In genomic region chr2:57760448-57760847, GRCh38 we compare ENCODE assay signal across 8 cellular contexts.
A peak's percentile ranks its signal among the peaks of the same experiment; 100 is the strongest.
DNase-seq lines count a peak whose midpoint lies in the region; ATAC-seq, FAIRE-seq and TF ChIP-seq lines count a peak whose summit lies in the region.

No MANE protein-coding gene starts in this region.

- no peaks in the 10 kb centered on the region for H3F3A ChIP-seq in SK-N-SH (replicated peaks; ENCODE audit: insufficient read depth)

- H3K9me2 ChIP-seq in SK-N-SH = no peaks in the 10 kb centered on the region

- WGBS in K562 (ENCODE audit: insufficient coverage, low coverage, missing lambda C conversion rate) = 30% methylated on average over 3 of the region's 3 CpGs
- 88% methylated on average over 3 of the region's 3 CpGs for WGBS in SK-N-SH (ENCODE audit: low lambda C conversion rate)

- TF ChIP-seq CTCF in Caco-2 (IDR thresholded peaks at IDR 0.05; ENCODE audit: insufficient read depth in 1 of 2, low read depth in 1 of 2, low read length in 1 of 2, severe bottlenecking in 1 of 2, unreplicated experiment in 1 of 2) = no peak
- no peak for TF ChIP-seq CTCF in K562 (IDR thresholded peaks at IDR 0.05 in 2 of 3, conservative IDR thresholded peaks at IDR 0.05 in 1 of 3; ENCODE audit: insufficient read depth in 2 of 3, low read depth in 1 of 3, low read length in 3 of 3)
- no peak for TF ChIP-seq CTCF in SK-N-SH (IDR thresholded peaks at IDR 0.05)

- intact Hi-C loops in Caco-2 (cut with micrococcal nuclease; ENCODE audit: unreplicated experiment) (loop anchor here (1.0 to 5.0 kb wide), 6 partner anchors 40 to 792 kb away; no protein-coding TSS in a partner anchor), K562 (cut with micrococcal nuclease) (loop anchor here (1.0 kb wide), 1 partner anchor 688 kb away; no protein-coding TSS in a partner anchor), Right ventricle myocardium superior (cut with DNase I) (no loop called here)

- in situ Hi-C loops in K562 (cut with MboI) = no loop called here

- no peak for TF ChIP-seq POLR2A in K562 (conservative IDR thresholded peaks at IDR 0.05)

- POLR2A ChIA-PET in Caco-2 (lab: Charles Lee) (interaction anchor here (1.0 kb wide), 1 partner anchor 687 kb away, joined by 3 read pairs; no protein-coding TSS in a partner anchor), K562 (lab: Yijun Ruan, JAX) (no interaction called here), SK-N-SH (lab: Yijun Ruan, JAX) (no interaction called here)

- peaks cover 11% of the 10 kb centered on the region for H3K4me1 Mint-ChIP-seq in Caco-2 (ENCODE audit: low read depth, unreplicated experiment)
- peaks cover 10% of the 10 kb centered on the region for H3K4me1 Mint-ChIP-seq in stimulated activated naive CD8-positive, alpha-beta T cell treated with anti-CD3 and anti-CD28 coated beads, Interleukin-15, amount 100 ng/mL, for 72 hours

- H3K4me3 Mint-ChIP-seq in Caco-2 (ENCODE audit: unreplicated experiment) = peak overlapping the region; percentile 68
- peak overlapping the region; percentile 31 to 42 for H3K4me3 Mint-ChIP-seq in stimulated activated naive CD8-positive, alpha-beta T cell treated with anti-CD3 and anti-CD28 coated beads, Interleukin-15, amount 100 ng/mL, for 72 hours

- FAIRE-seq in K562 (lab: Jason Lieb, UNC) = no peak

- no peak overlapping the region for H3K27ac ChIP-seq in K562 (ENCODE audit: extremely low read depth, low read depth, low read length)
- no peak overlapping the region for H3K27ac ChIP-seq in SK-N-SH (ENCODE audit: low read depth in 2 of 2, low read length in 1 of 2)

- H3K4me2 ChIP-seq in K562 (ENCODE audit: insufficient read depth, low read length) (no peak overlapping the region), SK-N-SH (no peak overlapping the region)

- ATAC-seq in GM19463 (IDR thresholded peaks at IDR 0.05; ENCODE audit: unreplicated experiment) (peak; percentile 63), HG03469 (IDR thresholded peaks at IDR 0.05; ENCODE audit: unreplicated experiment) (peak; percentile 65), K562 (0 out of 3 replicates have a peak, but pooled peaks have one; percentile 16), Right ventricle myocardium superior (ENCODE audit: poor library complexity) (no peak)
- no peak for ATAC-seq in stimulated activated naive CD8-positive, alpha-beta T cell treated with anti-CD3 and anti-CD28 coated beads, Interleukin-15, amount 100 ng/mL, for 72 hours

- H2AFZ ChIP-seq in K562 (ENCODE audit: low read depth, low read length) (peak overlapping the region; percentile 87), SK-N-SH (ENCODE audit: low read depth) (no peak overlapping the region)

- H3K79me2 ChIP-seq in K562 (ENCODE audit: control insufficient read depth, insufficient read depth, low read length) (no peaks in the 10 kb centered on the region), SK-N-SH (ENCODE audit: insufficient read depth) (no peaks in the 10 kb centered on the region)

- TF ChIP-seq EP300 in K562 (IDR thresholded peaks at IDR 0.05; ENCODE audit: low read length) = no peak
- TF ChIP-seq EP300 in SK-N-SH (IDR thresholded peaks at IDR 0.05; ENCODE audit: borderline replicate concordance in 1 of 2, low read depth in 1 of 2, low read length in 1 of 2) = no peak

- DNase-seq in Caco-2 (no peak), K562 (ENCODE audit: extremely low read depth in 1 of 4, low spot score in 3 of 4) (no peak), Right ventricle myocardium superior (no peak), SK-N-SH (no peak), HPDE6-E6E7 (ENCODE audit: extremely low spot score) (no peak)
- DNase-seq in stimulated activated naive CD8-positive, alpha-beta T cell treated with anti-CD3 and anti-CD28 coated beads, Interleukin-15, amount 100 ng/mL, for 72 hours = no peak

- no peaks in the 10 kb centered on the region for H3K36me3 Mint-ChIP-seq in Caco-2 (ENCODE audit: insufficient read depth, unreplicated experiment)

- H3K9me3 Mint-ChIP-seq in Caco-2 (ENCODE audit: unreplicated experiment) = no peaks in the 10 kb centered on the region
- no peaks in the 10 kb centered on the region for H3K9me3 Mint-ChIP-seq in stimulated activated naive CD8-positive, alpha-beta T cell treated with anti-CD3 and anti-CD28 coated beads, Interleukin-15, amount 100 ng/mL, for 72 hours

- H3K4me3 ChIP-seq in Caco-2 (ENCODE audit: low read depth, low read length) (no peak overlapping the region; the same call in 1 of the 2 replicates), K562 (no peak overlapping the region), SK-N-SH (ENCODE audit: low read depth in 2 of 2, low read length in 1 of 2) (no peak overlapping the region)

- no peaks in the 10 kb centered on the region for H4K20me1 ChIP-seq in K562 (replicated peaks; ENCODE audit: control insufficient read depth, insufficient read depth, low read length)
- no peaks in the 10 kb centered on the region for H4K20me1 ChIP-seq in SK-N-SH (ENCODE audit: insufficient read depth)

- H3K36me3 ChIP-seq in Caco-2 (ENCODE audit: control insufficient read depth, insufficient read depth, low read length) = no peaks in the 10 kb centered on the region
- H3K36me3 ChIP-seq in K562 (ENCODE audit: control insufficient read depth, insufficient read depth, low read length) = no peaks in the 10 kb centered on the region
- H3K36me3 ChIP-seq in SK-N-SH (replicated peaks in 1 of 2; ENCODE audit: control insufficient read depth in 1 of 2, insufficient read depth in 2 of 2, low read length in 1 of 2) = no peaks in the 10 kb centered on the region

- no peaks in the 10 kb centered on the region for H3K9me3 ChIP-seq in Caco-2
- no peaks in the 10 kb centered on the region for H3K9me3 ChIP-seq in K562 (replicated peaks; ENCODE audit: control insufficient read depth, insufficient read depth, low read depth, low read length)
- no peaks in the 10 kb centered on the region for H3K9me3 ChIP-seq in SK-N-SH

- H3K9me1 ChIP-seq in K562 (ENCODE audit: control insufficient read depth, insufficient read depth, low read length) = no peaks in the 10 kb centered on the region

- H3K27me3 ChIP-seq in Caco-2 (replicated peaks; ENCODE audit: control insufficient read depth, insufficient read depth, low read length) (no peaks in the 10 kb centered on the region), K562 (ENCODE audit: control insufficient read depth in 2 of 2, insufficient read depth in 2 of 2, low read length in 2 of 2) (no peaks in the 10 kb centered on the region), SK-N-SH (ENCODE audit: insufficient read depth) (no peaks in the 10 kb centered on the region)

- BruUV-seq in Caco-2 (replicated peaks; lab: Mats Ljungman, UMichigan) (no TSS peak), K562 (replicated peaks; lab: Mats Ljungman, UMichigan) (no TSS peak)

- no peak overlapping the region for H3K9ac ChIP-seq in K562 (ENCODE audit: insufficient read depth in 1 of 2, low read depth in 2 of 2, low read length in 2 of 2)
- H3K9ac ChIP-seq in SK-N-SH = no peak overlapping the region

- peaks cover 6% of the 10 kb centered on the region for H3K27me3 Mint-ChIP-seq in Caco-2 (ENCODE audit: insufficient read depth, unreplicated experiment)
- H3K27me3 Mint-ChIP-seq in stimulated activated naive CD8-positive, alpha-beta T cell treated with anti-CD3 and anti-CD28 coated beads, Interleukin-15, amount 100 ng/mL, for 72 hours = peaks cover 22% of the 10 kb centered on the region

- no peak overlapping the region for H3K27ac Mint-ChIP-seq in Caco-2 (ENCODE audit: unreplicated experiment)
- H3K27ac Mint-ChIP-seq in stimulated activated naive CD8-positive, alpha-beta T cell treated with anti-CD3 and anti-CD28 coated beads, Interleukin-15, amount 100 ng/mL, for 72 hours = no peak overlapping the region

- H3K4me1 ChIP-seq in Caco-2 (no peaks in the 10 kb centered on the region), K562 (replicated peaks in 1 of 2; ENCODE audit: control insufficient read depth in 2 of 2, insufficient read depth in 2 of 2, low read length in 2 of 2) (peaks cover 0 to 4% of the 10 kb centered on the region in 2 experiments; a peak in 3 of 5 replicates), SK-N-SH (ENCODE audit: control insufficient read depth in 1 of 2, insufficient read depth in 2 of 2, low read depth in 1 of 2, low read length in 1 of 2) (peaks cover 0 to 2% of the 10 kb centered on the region in 2 experiments; a peak in 1 of 4 replicates)

- CTCF ChIA-PET in Caco-2 (lab: Charles Lee) (interaction anchor here (1.1 to 3.3 kb wide), 4 partner anchors 9 to 687 kb away, joined by 3 to 23 read pairs (median 5); no protein-coding TSS in a partner anchor), K562 (lab: Yijun Ruan, JAX; ENCODE audit: low intra/inter-chr PET ratio) (interaction anchor here (1.2 to 2.3 kb wide), 2 partner anchors 687 to 794 kb away, joined by 3 to 6 read pairs; no protein-coding TSS in a partner anchor), SK-N-SH (lab: Yijun Ruan, JAX) (interaction anchor here (0.6 to 2.2 kb wide), 34 partner anchors 7 to 1097 kb away, joined by 3 to 12 read pairs (median 4); no protein-coding TSS in a partner anchor)

- TF ChIP-seq RAD21 in K562 (CRISPR knock-in tag; conservative IDR thresholded peaks at IDR 0.05 in 1 of 2, IDR thresholded peaks at IDR 0.05 in 1 of 2) = no peak
- TF ChIP-seq RAD21 in SK-N-SH (IDR thresholded peaks at IDR 0.05; ENCODE audit: low read length) = no peak

TF ChIP-seq in K562, 482 proteins besides CTCF, POLR2A, EP300 and RAD21 (continues in another document):
- TF ChIP-seq STAG1 (CRISPR knock-in tag; IDR thresholded peaks at IDR 0.05; ENCODE audit: borderline replicate concordance) (no peak), FOXA1 (IDR thresholded peaks at IDR 0.05; ENCODE audit: borderline replicate concordance) (no peak), EHMT2 (IDR thresholded peaks at IDR 0.05) (no peak), ZKSCAN8 (CRISPR knock-in tag; IDR thresholded peaks at IDR 0.05) (no peak), SLC30A9 (CRISPR knock-in tag; IDR thresholded peaks at IDR 0.05) (no peak), ASH1L (IDR thresholded peaks at IDR 0.05; ENCODE audit: borderline replicate concordance, low read depth, partially characterized antibody) (no peak), SUPT5H (IDR thresholded peaks at IDR 0.05) (no peak)

TF ChIP-seq in SK-N-SH, 30 proteins besides CTCF, POLR2A, EP300 and RAD21 (continues in another document):
- no peak for TF ChIP-seq SMC3 (IDR thresholded peaks at IDR 0.05; ENCODE audit: low read depth, low read length)
- no peak for TF ChIP-seq ELF1 (IDR thresholded peaks at IDR 0.05)
- no peak for TF ChIP-seq GATA2 (CRISPR knock-in tag; IDR thresholded peaks at IDR 0.05)
- no peak for TF ChIP-seq CHD2 (IDR thresholded peaks at IDR 0.05; ENCODE audit: low read length, partially characterized antibody)
- TF ChIP-seq FOXJ3 (CRISPR knock-in tag; IDR thresholded peaks at IDR 0.05) = no peak
- no peak for TF ChIP-seq RFX5 (IDR thresholded peaks at IDR 0.05; ENCODE audit: low read length)
- no peak for TF ChIP-seq FOSL2 (IDR thresholded peaks at IDR 0.05; ENCODE audit: borderline replicate concordance, low read depth)
- TF ChIP-seq MAX (IDR thresholded peaks at IDR 0.05; ENCODE audit: low read depth) = no peak
- TF ChIP-seq TEAD4 (IDR thresholded peaks at IDR 0.05; ENCODE audit: borderline replicate concordance, insufficient read depth) = no peak

Comparison
In these comparisons a context has a peak if more than half of its experiments do, and no peak if none do; other contexts are left out.
1. ATAC-seq: peak in GM19463 (single experiment), HG03469 (single experiment) and K562 (single experiment); none in stimulated activated naive CD8-positive, alpha-beta T cell treated with anti-CD3 and anti-CD28 coated beads, Interleukin-15, amount 100 ng/mL, for 72 hours (single experiment) and Right ventricle myocardium superior (single experiment).